1 cellular context compared by ENCODE assay signal in genomic region chr2:109421606-109422005, GRCh38.
TF ChIP-seq lines count a peak whose summit lies in the region.

No MANE protein-coding gene starts in this region.

TF ChIP-seq in IMR-90, 13 proteins besides CTCF, POLR2A, EP300 and RAD21 (continued from another document):
- TF ChIP-seq USF2 (IDR thresholded peaks at IDR 0.05; ENCODE audit: low read depth, low read length) (no peak), ELK1 (IDR thresholded peaks at IDR 0.05; ENCODE audit: borderline replicate concordance, low read depth, low read length) (no peak)
